23 cellular contexts compared by ENCODE assay signal in genomic region chr17:12114686-12115418, GRCh38.
DNase-seq lines count a peak whose midpoint lies in the region; ATAC-seq and TF ChIP-seq lines count a peak whose summit lies in the region.
"Had no signal": no experiment of that assay in that cellular context is flagged by ENCODE, and none has a peak within 500 bp of the region (broad histone marks: within the 10 kb centered on the region; RNA-seq: fewer than 3 reads in every experiment).

No MANE protein-coding gene starts in this region.

- H3K27me3 Mint-ChIP-seq in chondrocyte (ENCODE audit: low read depth), result no peaks in the 10 kb centered on the region
- H3K27me3 Mint-ChIP-seq: CD4-positive, CD25-positive, alpha-beta regulatory T cell had no signal

- H3K27me3 ChIP-seq in PC-3 (ENCODE audit: low read length) (no peaks in the 10 kb centered on the region), smooth muscle cell (ENCODE audit: low read depth) (no peaks in the 10 kb centered on the region)
- H3K27me3 ChIP-seq: SJCRH30 had no signal

- no peaks in the 10 kb centered on the region for H3F3A ChIP-seq in PC-3 (ENCODE audit: low read length, unreplicated experiment)
- H3F3A ChIP-seq in smooth muscle cell (ENCODE audit: low read depth), result no peaks in the 10 kb centered on the region

- H3K9me2 ChIP-seq in PC-3 (replicated peaks; ENCODE audit: low read length), result no peaks in the 10 kb centered on the region

- H3K9me3 ChIP-seq in PC-3 (ENCODE audit: low read length), result no peaks in the 10 kb centered on the region
- H3K9me3 ChIP-seq in smooth muscle cell (replicated peaks; ENCODE audit: low read depth), result no peaks in the 10 kb centered on the region
- H3K9me3 ChIP-seq: SJCRH30 had no signal

- peaks cover 39% of the 10 kb centered on the region for H3K36me3 ChIP-seq in PC-3 (ENCODE audit: low read depth, low read length)
- peaks cover 16% of the 10 kb centered on the region for H3K36me3 ChIP-seq in smooth muscle cell (ENCODE audit: low read depth)

- ATAC-seq in PC-3, result no peak; the same call in 1 of the 2 replicates

- no peaks in the 10 kb centered on the region for H4K20me1 ChIP-seq in PC-3 (ENCODE audit: low read length)
- no peaks in the 10 kb centered on the region for H4K20me1 ChIP-seq in smooth muscle cell (ENCODE audit: low read depth)

- DNase-seq in HCEC 1CT (peak; percentile 18), PC-3 (peak; percentile 34), chondrocyte (ENCODE audit: low spot score) (no peak), smooth muscle cell (lab: John Stamatoyannopoulos, UW; ENCODE audit: unreplicated experiment) (no peak), NCI-H2196 treated with DMSO at 0.1 percent for 48 hours (lab: John Stamatoyannopoulos, UW; ENCODE audit: unreplicated experiment) (no peak), SW480 (ENCODE audit: low spot score) (no peak), NOMO-1 treated with DMSO at 0.1 percent for 48 hours (lab: John Stamatoyannopoulos, UW; ENCODE audit: unreplicated experiment) (no peak)
- DNase-seq: CD4-positive, CD25-positive, alpha-beta regulatory T cell; EL; GF-D8; H7; HFFc6; Kasumi-1; MM.1S; NCI-H1092; NCI-H1436 treated with DMSO at 0.1 percent for 48 hours; NCI-H1930; NCI-H226; NCI-H524; NCI-H774; NK-92 treated with Interleukin-12 subunit alpha and Interleukin-12 subunit beta, amount 100 ng/mL, for 24 hours; SJCRH30; T-helper 1 cell had no signal

- H3K9me3 Mint-ChIP-seq in chondrocyte (ENCODE audit: low read depth), result peaks cover 4% of the 10 kb centered on the region
- H3K9me3 Mint-ChIP-seq: HFFc6 had no signal

- H3K4me3 ChIP-seq in PC-3 (ENCODE audit: low read length) (no peak overlapping the region), smooth muscle cell (no peak overlapping the region)
- H3K4me3 ChIP-seq: SJCRH30 had no signal

- H2AFZ ChIP-seq in PC-3 (ENCODE audit: low read length), result no peak overlapping the region
- H2AFZ ChIP-seq in smooth muscle cell (ENCODE audit: low read depth), result no peak overlapping the region

- H3K4me2 ChIP-seq in PC-3 (ENCODE audit: low read length) (no peak overlapping the region), smooth muscle cell (no peak overlapping the region)

- H3K4me3 Mint-ChIP-seq in chondrocyte (ENCODE audit: unreplicated experiment), result no peak overlapping the region
- H3K4me3 Mint-ChIP-seq: CD4-positive, CD25-positive, alpha-beta regulatory T cell; HFFc6 had no signal

- CTCF ChIA-PET in PC-3 (lab: Charles Lee), result no interaction called here

- H3K4me1 Mint-ChIP-seq in chondrocyte (ENCODE audit: low read depth), result no peaks in the 10 kb centered on the region

- intact Hi-C loops in PC-3 (cut with micrococcal nuclease), result no loop called here

- peaks cover 21% of the 10 kb centered on the region for H3K4me1 ChIP-seq in PC-3 (ENCODE audit: insufficient read depth, low read length)
- H3K4me1 ChIP-seq in smooth muscle cell (ENCODE audit: low read depth), result no peaks in the 10 kb centered on the region
- H3K4me1 ChIP-seq: SJCRH30 had no signal

- H3K79me2 ChIP-seq in PC-3 (ENCODE audit: low read length), result no peaks in the 10 kb centered on the region
- no peaks in the 10 kb centered on the region for H3K79me2 ChIP-seq in smooth muscle cell (ENCODE audit: low read depth)

- H3K27ac Mint-ChIP-seq in chondrocyte (ENCODE audit: unreplicated experiment), result peak overlapping the region; percentile 30
- H3K27ac Mint-ChIP-seq: HFFc6 had no signal

- no peak for TF ChIP-seq CTCF in PC-3 (conservative IDR thresholded peaks at IDR 0.05; ENCODE audit: low read depth, low read length)
- TF ChIP-seq CTCF in chondrocyte (IDR thresholded peaks at IDR 0.05), result no peak
- TF ChIP-seq CTCF in smooth muscle cell (IDR thresholded peaks at IDR 0.05; ENCODE audit: borderline replicate concordance, insufficient read depth, poor library complexity, severe bottlenecking), result no peak

- POLR2A ChIA-PET in PC-3 (lab: Charles Lee; ENCODE audit: unreplicated experiment), result no interaction called here

- 58% methylated on average over 3 of the region's 3 CpGs for WGBS in smooth muscle cell (ENCODE audit: low lambda C conversion rate)

- no TSS peak for BruUV-seq in PC-3 (replicated peaks; lab: Mats Ljungman, UMichigan)

- peaks cover 41% of the 10 kb centered on the region for H3K36me3 Mint-ChIP-seq in chondrocyte (ENCODE audit: low read depth)

- H3K27ac ChIP-seq in PC-3 (ENCODE audit: low read length), result peak overlapping the region; percentile 25
- peak overlapping the region; percentile 0 for H3K27ac ChIP-seq in smooth muscle cell (ENCODE audit: low read depth)
- H3K27ac ChIP-seq: SJCRH30 had no signal

- H3K9ac ChIP-seq in PC-3 (ENCODE audit: low read length) (no peak overlapping the region), smooth muscle cell (ENCODE audit: low read depth) (no peak overlapping the region)

Comparison
In these comparisons a context has a peak if more than half of its experiments do, and no peak if none do; other contexts are left out.
1. DNase-seq: peak in HCEC 1CT (single experiment) and PC-3 (single experiment); none in chondrocyte (single experiment), smooth muscle cell (single experiment), NCI-H2196 treated with DMSO at 0.1 percent for 48 hours (single experiment), SW480 (single experiment) and NOMO-1 treated with DMSO at 0.1 percent for 48 hours (single experiment).